In genomic region chr22:39518996-39519680, GRCh38 we compare ENCODE assay signal across 8 cellular contexts. TPM values are rescaled to one million over a fixed set of nuclear protein-coding genes. Genes with fewer than 3 reads are reported as not detected.
DNase-seq lines count a peak whose midpoint lies in the region; ATAC-seq, FAIRE-seq and TF ChIP-seq lines count a peak whose summit lies in the region.

No MANE protein-coding gene starts in this region.

- no peak for ATAC-seq in stimulated activated naive CD8-positive, alpha-beta T cell treated with anti-CD3 and anti-CD28 coated beads, Interleukin-15, Interleukin-2, amounts not matched to agents 100 U/mL and 50 U/mL, for 24 hours
- ATAC-seq in esophagus mucosa (no peak), HG02870 (IDR thresholded peaks at IDR 0.05; ENCODE audit: unreplicated experiment) (no peak), HG02571 (IDR thresholded peaks at IDR 0.05; ENCODE audit: unreplicated experiment) (no peak)

- peak overlapping the region; percentile 99 to 100 for H3K27ac ChIP-seq in mucosa of rectum (ENCODE audit: low read depth in 2 of 2, low read length in 2 of 2)

- TF ChIP-seq CTCF in choroid plexus epithelial cell (conservative IDR thresholded peaks at IDR 0.05; ENCODE audit: low read depth, low read length) = no peak

- peak overlapping the region; percentile 96 for H3K4me3 ChIP-seq in choroid plexus epithelial cell (ENCODE audit: low read depth, low read length)
- peak overlapping the region; percentile 95 to 98 for H3K4me3 ChIP-seq in mucosa of rectum (ENCODE audit: low read length in 2 of 2)

- H3K36me3 Mint-ChIP-seq in stimulated activated naive CD8-positive, alpha-beta T cell treated with anti-CD3 and anti-CD28 coated beads, Interleukin-15, Interleukin-2, amounts not matched to agents 100 ng/mL and 50 ng/mL, for 24 hours (ENCODE audit: low read depth) = peaks cover 71% of the 10 kb centered on the region

- peaks cover 32 to 34% of the 10 kb centered on the region in 2 donors for H3K4me1 ChIP-seq in mucosa of rectum (ENCODE audit: control insufficient read depth in 2 of 2, insufficient read depth in 2 of 2, low read length in 2 of 2)

- peak overlapping the region; percentile 96 for H3K27ac Mint-ChIP-seq in stimulated activated naive CD8-positive, alpha-beta T cell treated with anti-CD3 and anti-CD28 coated beads, Interleukin-15, Interleukin-2, amounts not matched to agents 100 ng/mL and 50 ng/mL, for 24 hours

- peaks cover 3% of the 10 kb centered on the region for H3K27me3 Mint-ChIP-seq in stimulated activated naive CD8-positive, alpha-beta T cell treated with anti-CD3 and anti-CD28 coated beads, Interleukin-15, Interleukin-2, amounts not matched to agents 100 ng/mL and 50 ng/mL, for 24 hours

- no peaks in the 10 kb centered on the region for H3K9me3 Mint-ChIP-seq in stimulated activated naive CD8-positive, alpha-beta T cell treated with anti-CD3 and anti-CD28 coated beads, Interleukin-15, Interleukin-2, amounts not matched to agents 100 ng/mL and 50 ng/mL, for 24 hours

- no peak for FAIRE-seq in RCC 7860 (lab: Jason Lieb, UNC)

- peaks cover 43 to 44% of the 10 kb centered on the region in 2 donors for H3K36me3 ChIP-seq in mucosa of rectum (ENCODE audit: control insufficient read depth in 2 of 2, insufficient read depth in 2 of 2, low read length in 2 of 2)

- H3K9ac ChIP-seq in mucosa of rectum (ENCODE audit: low read depth in 1 of 2, low read length in 2 of 2) = peak overlapping the region; percentile 98 to 99

- H3K4me1 Mint-ChIP-seq in stimulated activated naive CD8-positive, alpha-beta T cell treated with anti-CD3 and anti-CD28 coated beads, Interleukin-15, Interleukin-2, amounts not matched to agents 100 ng/mL and 50 ng/mL, for 24 hours (ENCODE audit: low read depth) = peaks cover 70% of the 10 kb centered on the region

- no peaks in the 10 kb centered on the region for H3K9me3 ChIP-seq in mucosa of rectum (ENCODE audit: control insufficient read depth in 2 of 2, low read length in 2 of 2)

- peak overlapping the region; percentile 88 for H3K4me3 Mint-ChIP-seq in stimulated activated naive CD8-positive, alpha-beta T cell treated with anti-CD3 and anti-CD28 coated beads, Interleukin-15, Interleukin-2, amounts not matched to agents 100 ng/mL and 50 ng/mL, for 24 hours

- DNase-seq in stimulated activated naive CD8-positive, alpha-beta T cell treated with anti-CD3 and anti-CD28 coated beads, Interleukin-15, Interleukin-2, amounts not matched to agents 100 U/mL and 50 U/mL, for 24 hours = no peak
- DNase-seq in RCC 7860 (ENCODE audit: low spot score) (peak; percentile 31), choroid plexus epithelial cell (ENCODE audit: low read depth) (peak; percentile 61)

- no peaks in the 10 kb centered on the region for H3K27me3 ChIP-seq in mucosa of rectum (ENCODE audit: control insufficient read depth in 2 of 2, insufficient read depth in 2 of 2, low read length in 2 of 2)

RNA-seq across cellular contexts. Expression of gene ATF4, which starts 1.2 kb away (rescaled TPM):
- total RNA-seq in esophagus mucosa = 375 TPM

RNA-seq across cellular contexts. Expression of gene RPS19BP1, which starts 13.4 kb away (rescaled TPM):
- total RNA-seq in esophagus mucosa = 40.7 TPM

RNA-seq across cellular contexts. Expression of gene MIEF1, which starts 17.0 kb away (rescaled TPM):
- 16.7 TPM for total RNA-seq in esophagus mucosa

RNA-seq across cellular contexts. Expression of gene CACNA1I, which starts 51.4 kb away (rescaled TPM):
- total RNA-seq in esophagus mucosa = 0.08 TPM
